10 cellular contexts compared by ENCODE assay signal in genomic region chr3:122146466-122146865, GRCh38. TPM values are rescaled to one million over a fixed set of nuclear protein-coding genes. Genes with fewer than 3 reads are reported as not detected.
DNase-seq lines count a peak whose midpoint lies in the region; ATAC-seq and TF ChIP-seq lines count a peak whose summit lies in the region.
"Had no signal": no experiment of that assay in that cellular context is flagged by ENCODE, and none has a peak within 500 bp of the region (broad histone marks: within the 10 kb centered on the region; RNA-seq: fewer than 3 reads in every experiment).

No MANE protein-coding gene starts in this region.

- no peaks in the 10 kb centered on the region for H3K9me3 ChIP-seq in right lobe of liver
- H3K9me3 ChIP-seq: uterus had no signal

- H3K4me3 ChIP-seq in kidney epithelial cell (ENCODE audit: low read depth, low read length) (no peak overlapping the region), right lobe of liver (no peak overlapping the region)
- H3K4me3 ChIP-seq: uterus had no signal

- intact Hi-C loops in right lobe of liver (cut with DNase I): no loop called here

- H3K36me3 ChIP-seq in kidney epithelial cell (ENCODE audit: control insufficient read depth, insufficient read depth, low read length) (no peaks in the 10 kb centered on the region), right lobe of liver (no peaks in the 10 kb centered on the region)
- H3K36me3 ChIP-seq: uterus had no signal

- H3K27me3 ChIP-seq in kidney epithelial cell (ENCODE audit: control insufficient read depth, insufficient read depth, low read length): no peaks in the 10 kb centered on the region
- no peaks in the 10 kb centered on the region for H3K27me3 ChIP-seq in right lobe of liver
- H3K27me3 ChIP-seq: uterus had no signal

- ATAC-seq in GM18502 (IDR thresholded peaks at IDR 0.05; ENCODE audit: poor library complexity, unreplicated experiment): peak; percentile 91
- peak; percentile 87 for ATAC-seq in GM21723 (IDR thresholded peaks at IDR 0.05; ENCODE audit: unreplicated experiment)
- ATAC-seq in right lobe of liver: no peak

- H3K27ac ChIP-seq in right lobe of liver: no peak overlapping the region
- H3K27ac ChIP-seq: uterus had no signal

- H3K4me1 ChIP-seq in right lobe of liver: no peaks in the 10 kb centered on the region
- H3K4me1 ChIP-seq: uterus had no signal

- WGBS in right lobe of liver (ENCODE audit: insufficient coverage, low coverage, low lambda C conversion rate, missing lambda C conversion rate): 84% methylated on average over 3 of the region's 3 CpGs

- no peak for TF ChIP-seq CTCF in kidney epithelial cell (IDR thresholded peaks at IDR 0.05; ENCODE audit: insufficient read depth, low read length, poor library complexity, severe bottlenecking)
- TF ChIP-seq CTCF in right lobe of liver (IDR thresholded peaks at IDR 0.05): no peak

- DNase-seq in RPMI7951 (ENCODE audit: low read depth): peak; percentile 5
- peak; percentile 26 for DNase-seq in kidney epithelial cell (ENCODE audit: low read depth)
- no peak for DNase-seq in right lobe of liver
- no peak for DNase-seq in H4 (ENCODE audit: low spot score)
- no peak for DNase-seq in NCI-H510A treated with DMSO at 0.1 percent for 48 hours (lab: John Stamatoyannopoulos, UW)
- DNase-seq in putamen (ENCODE audit: low spot score): no peak
- DNase-seq: NCI-H524 treated with DMSO at 0.1 percent for 48 hours, uterus had no signal

- TF ChIP-seq POLR2A in right lobe of liver (IDR thresholded peaks at IDR 0.05): no peak

RNA-seq across cellular contexts. Expression of gene CASR, which starts 37.0 kb away (rescaled TPM):
- not detected in 2 replicates for total RNA-seq in RPMI7951 (2014; rRNA removed; shearing (Covaris generic))
- 0.04 and 0.07 TPM in 2 replicates for total RNA-seq in kidney epithelial cell
- total RNA-seq in right lobe of liver: under 1 TPM in 5 of 6 experiments, not detected in 1; 0.06 to 0.16 (median 0.13) TPM
- not detected in 2 replicates for total RNA-seq in H4 (2014; rRNA removed; shearing (Covaris generic))
- total RNA-seq: uterus had no signal

Comparison
In these comparisons a context has a peak if more than half of its experiments do, and no peak if none do; other contexts are left out.
1. ATAC-seq: peak in GM18502 (single experiment) and GM21723 (single experiment); none in right lobe of liver (0 of 4).
2. DNase-seq: peak in RPMI7951 (single experiment) and kidney epithelial cell (single experiment); none in right lobe of liver (0 of 3), H4 (single experiment), NCI-H510A treated with DMSO at 0.1 percent for 48 hours (single experiment) and putamen (single experiment).